ENCODE assay signal across 8 cellular contexts in genomic region chr10:48604408-48605263, GRCh38. TPM values are rescaled to one million over a fixed set of nuclear protein-coding genes. Genes with fewer than 3 reads are reported as not detected.
A peak's percentile ranks its signal among the peaks of the same experiment; 100 is the strongest.
DNase-seq lines count a peak whose midpoint lies in the region; ATAC-seq and TF ChIP-seq lines count a peak whose summit lies in the region.

TSS of gene ARHGAP22 (minus strand) at chr10:48605073. CDS start at chr10:48604796, 277 bp downstream.

- H3K4me3 Mint-ChIP-seq in T-cell (peak within 1 kb of the TSS in 2 of 3 donors; percentile 21 to 63), nephron (peak within 1 kb of the TSS; percentile 64 to 76 (median 68))
- H3K4me3 Mint-ChIP-seq in activated CD4-positive, alpha-beta T cell treated with anti-CD3 and anti-CD28 coated beads, Interleukin-2, amount 10 ng/mL, durations not matched to agents 7 days and 5 days, result no peak within 1 kb of the TSS

- no peaks in the 10 kb centered on the region for H3K9me3 Mint-ChIP-seq in T-cell
- no peaks in the 10 kb centered on the region for H3K9me3 Mint-ChIP-seq in nephron
- H3K9me3 Mint-ChIP-seq in activated CD4-positive, alpha-beta T cell treated with anti-CD3 and anti-CD28 coated beads, Interleukin-2, amount 10 ng/mL, durations not matched to agents 7 days and 5 days, result no peaks in the 10 kb centered on the region

- H3K4me3 ChIP-seq in foreskin fibroblast (ENCODE audit: low read depth in 1 of 2, low read length in 2 of 2), result peak within 1 kb of the TSS; percentile 57 to 80

- no peaks in the 10 kb centered on the region for H3K36me3 Mint-ChIP-seq in T-cell
- H3K36me3 Mint-ChIP-seq in nephron (ENCODE audit: low read depth), result no peaks in the 10 kb centered on the region
- H3K36me3 Mint-ChIP-seq in activated CD4-positive, alpha-beta T cell treated with anti-CD3 and anti-CD28 coated beads, Interleukin-2, amount 10 ng/mL, durations not matched to agents 7 days and 5 days (ENCODE audit: low read depth), result no peaks in the 10 kb centered on the region

- peak; percentile 74 for ATAC-seq in GM19438 (IDR thresholded peaks at IDR 0.05; ENCODE audit: low read depth, unreplicated experiment)
- ATAC-seq in T-cell (replicated peaks in 1 of 4), result no peak
- no peak for ATAC-seq in GM21737 (IDR thresholded peaks at IDR 0.05; ENCODE audit: unreplicated experiment)

- H3K27ac Mint-ChIP-seq in T-cell (no peak within 1 kb of the TSS), nephron (no peak within 1 kb of the TSS)
- no peak within 1 kb of the TSS for H3K27ac Mint-ChIP-seq in activated CD4-positive, alpha-beta T cell treated with anti-CD3 and anti-CD28 coated beads, Interleukin-2, amount 10 ng/mL, durations not matched to agents 7 days and 5 days

- peaks cover 33 to 39% of the 10 kb centered on the region in 2 donors for H3K27me3 Mint-ChIP-seq in T-cell
- H3K27me3 Mint-ChIP-seq in nephron (ENCODE audit: low read depth), result peaks cover 50% of the 10 kb centered on the region
- peaks cover 37% of the 10 kb centered on the region for H3K27me3 Mint-ChIP-seq in activated CD4-positive, alpha-beta T cell treated with anti-CD3 and anti-CD28 coated beads, Interleukin-2, amount 10 ng/mL, durations not matched to agents 7 days and 5 days

- peaks cover 4 to 8% (median 7%) of the 10 kb centered on the region in 3 donors for H3K4me1 Mint-ChIP-seq in T-cell
- no peaks in the 10 kb centered on the region for H3K4me1 Mint-ChIP-seq in nephron
- H3K4me1 Mint-ChIP-seq in activated CD4-positive, alpha-beta T cell treated with anti-CD3 and anti-CD28 coated beads, Interleukin-2, amount 10 ng/mL, durations not matched to agents 7 days and 5 days, result peaks cover 2% of the 10 kb centered on the region

- peak; percentile 92 for DNase-seq in AG08396 (ENCODE audit: low spot score)
- DNase-seq in T-cell, result peak in 1 of 34 experiments; percentile 15
- peak; percentile 72 to 91 for DNase-seq in foreskin fibroblast
- no peak for DNase-seq in Kasumi-1 (lab: John Stamatoyannopoulos, UW)
- DNase-seq in activated CD4-positive, alpha-beta T cell treated with anti-CD3 and anti-CD28 coated beads, Interleukin-2, amount 10 ng/mL, durations not matched to agents 7 days and 5 days, result no peak

- POLR2A ChIA-PET in T-cell (lab: Charles Lee), result no interaction called here
- POLR2A ChIA-PET in activated CD4-positive, alpha-beta T cell treated with anti-CD3 and anti-CD28 coated beads, Interleukin-2, amount 10 ng/mL, durations not matched to agents 7 days and 5 days (lab: Charles Lee), result no interaction called here

- TF ChIP-seq CTCF in foreskin fibroblast (IDR thresholded peaks at IDR 0.05; ENCODE audit: low read depth, low read length) (no peak), nephron (IDR thresholded peaks at IDR 0.05; ENCODE audit: unreplicated experiment in 3 of 3) (no peak)

- CTCF ChIA-PET in T-cell (lab: Charles Lee), result interaction anchor here (0.6 to 0.7 kb wide), 4 partner anchors 166 to 1191 kb away, joined by 3 read pairs; no protein-coding TSS in a partner anchor
- CTCF ChIA-PET in activated CD4-positive, alpha-beta T cell treated with anti-CD3 and anti-CD28 coated beads, Interleukin-2, amount 10 ng/mL, durations not matched to agents 7 days and 5 days (lab: Charles Lee), result interaction anchor here (3.7 to 4.6 kb wide), 2 partner anchors 20 to 52 kb away, joined by 12 to 33 read pairs; no protein-coding TSS in a partner anchor

RNA-seq across cellular contexts. Expression of gene ARHGAP22, which starts in this region (rescaled TPM):
- total RNA-seq in T-cell, result 1 to 10 TPM in 1 of 5 donors, under 1 TPM in 4; 0.33 to 2.2 (median 0.60) TPM
- total RNA-seq in activated CD4-positive, alpha-beta T cell treated with anti-CD3 and anti-CD28 coated beads, Interleukin-2, amount 10 ng/mL, durations not matched to agents 7 days and 5 days, result not detected

Comparison
In these comparisons a context has a peak if more than half of its experiments do, and no peak if none do; other contexts are left out.
1. DNase-seq: peak in AG08396 (single experiment) and foreskin fibroblast (2 of 2); none in Kasumi-1 (0 of 2) and activated CD4-positive, alpha-beta T cell treated with anti-CD3 and anti-CD28 coated beads, Interleukin-2, amount 10 ng/mL, durations not matched to agents 7 days and 5 days (single experiment).